Comparison of ENCODE assay signal across 14 cellular contexts in genomic region chr3:46986055-46986730, GRCh38. TPM values are rescaled to one million over a fixed set of nuclear protein-coding genes. Genes with fewer than 3 reads are reported as not detected.
A peak's percentile ranks its signal among the peaks of the same experiment; 100 is the strongest.
DNase-seq lines count a peak whose midpoint lies in the region; ATAC-seq and TF ChIP-seq lines count a peak whose summit lies in the region.
"Had no signal": no experiment of that assay in that cellular context is flagged by ENCODE, and none has a peak within 500 bp of the region (broad histone marks: within the 10 kb centered on the region; RNA-seq: fewer than 3 reads in every experiment).

No MANE protein-coding gene starts in this region.

- H3K27ac ChIP-seq in SU-DHL-6 (ENCODE audit: low read depth, low read length) (peak overlapping the region; percentile 14; the same call in 1 of the 2 replicates), spleen (peak overlapping the region in 7 of 8 donors; percentile 24 to 95 (median 85))

- H3K27ac Mint-ChIP-seq in activated CD4-positive, alpha-beta T cell treated with anti-CD3 and anti-CD28 coated beads for 36 hours: peak overlapping the region; percentile 95

- H3K9me3 Mint-ChIP-seq in activated CD4-positive, alpha-beta T cell treated with anti-CD3 and anti-CD28 coated beads for 36 hours (ENCODE audit: low read depth): no peaks in the 10 kb centered on the region

- H4K20me1 ChIP-seq in SU-DHL-6 (ENCODE audit: low read depth, low read length): no peaks in the 10 kb centered on the region

- TF ChIP-seq CTCF in SU-DHL-6 (IDR thresholded peaks at IDR 0.05; ENCODE audit: insufficient read depth, low read length, poor library complexity, severe bottlenecking): no peak
- TF ChIP-seq CTCF in spleen (IDR thresholded peaks at IDR 0.05 in 8 of 11, conservative IDR thresholded peaks at IDR 0.05 in 3 of 11): no peak

- no peak overlapping the region for H3K4me3 Mint-ChIP-seq in activated CD4-positive, alpha-beta T cell treated with anti-CD3 and anti-CD28 coated beads for 36 hours

- H3K36me3 Mint-ChIP-seq in activated CD4-positive, alpha-beta T cell treated with anti-CD3 and anti-CD28 coated beads for 36 hours (ENCODE audit: low read depth): peaks cover 11% of the 10 kb centered on the region

- POLR2A ChIA-PET in activated CD4-positive, alpha-beta T cell treated with anti-CD3 and anti-CD28 coated beads for 36 hours (lab: Charles Lee): no interaction called here

- no peaks in the 10 kb centered on the region for H3K9me2 ChIP-seq in SU-DHL-6 (replicated peaks; ENCODE audit: insufficient read depth, low read length)

- H3K27me3 ChIP-seq in SU-DHL-6 (ENCODE audit: low read length): no peaks in the 10 kb centered on the region
- no peaks in the 10 kb centered on the region for H3K27me3 ChIP-seq in spleen (replicated peaks in 1 of 7)

- H3K79me2 ChIP-seq in SU-DHL-6 (ENCODE audit: insufficient read depth, low read length): 0 out of 2 replicates have a peak, but pooled peaks cover 6% of the 10 kb centered on the region

- H3K4me3 ChIP-seq in SU-DHL-6 (ENCODE audit: insufficient read depth, low read length, poor library complexity, severe bottlenecking) (no peak overlapping the region), spleen (peak overlapping the region in 1 of 8 donors; percentile 66)

- ATAC-seq in activated CD4-positive, alpha-beta T cell treated with anti-CD3 and anti-CD28 coated beads for 36 hours: no peak
- ATAC-seq in esophagus mucosa: peak; percentile 64

- peaks cover 69% of the 10 kb centered on the region for H3K4me1 Mint-ChIP-seq in activated CD4-positive, alpha-beta T cell treated with anti-CD3 and anti-CD28 coated beads for 36 hours

- H3K9ac ChIP-seq in SU-DHL-6 (ENCODE audit: low read length): no peak overlapping the region; the same call in 1 of the 2 replicates

- no peak overlapping the region for H3K4me2 ChIP-seq in SU-DHL-6 (ENCODE audit: low read depth, low read length, poor library complexity, severe bottlenecking)

- H3K4me1 ChIP-seq in spleen: peaks cover 52 to 100% (median 93%) of the 10 kb centered on the region in 6 donors

- TF ChIP-seq POLR2A in spleen (IDR thresholded peaks at IDR 0.05): no peak

- CTCF ChIA-PET in activated CD4-positive, alpha-beta T cell treated with anti-CD3 and anti-CD28 coated beads for 36 hours (lab: Charles Lee): interaction anchor here (0.6 kb wide), 1 partner anchor 103 kb away, joined by 4 read pairs; no protein-coding TSS in a partner anchor

- H3K9me3 ChIP-seq in SU-DHL-6 (ENCODE audit: insufficient read depth, low read length) (no peaks in the 10 kb centered on the region), spleen (no peaks in the 10 kb centered on the region)

- no peak overlapping the region for H2AFZ ChIP-seq in SU-DHL-6 (ENCODE audit: low read depth, low read length, severe bottlenecking)

- no peaks in the 10 kb centered on the region for H3K36me3 ChIP-seq in SU-DHL-6 (ENCODE audit: low read length)
- peaks cover 0 to 26% (median 2%) of the 10 kb centered on the region in 6 donors for H3K36me3 ChIP-seq in spleen

- no peaks in the 10 kb centered on the region for H3F3A ChIP-seq in SU-DHL-6 (ENCODE audit: insufficient read depth)

- DNase-seq in activated CD4-positive, alpha-beta T cell treated with anti-CD3 and anti-CD28 coated beads for 36 hours: no peak
- no peak for DNase-seq in activated CD4-positive, alpha-beta T cell treated with anti-CD3 and anti-CD28 coated beads, Interleukin-2, amount 50 U/mL, for 4 hours
- DNase-seq in spleen (peak; percentile 36), CD1c-positive myeloid dendritic cell (ENCODE audit: extremely low spot score) (no peak), Ammon's horn (ENCODE audit: low spot score) (no peak), inferior parietal cortex (ENCODE audit: extremely low spot score) (no peak)
- DNase-seq: cerebellar nuclear complex; DMS153; nucleus accumbens; OCI-M1; stimulated activated CD4-positive, alpha-beta T cell treated with anti-CD3 and anti-CD28 coated beads, Interleukin-2, amount 100 ng/mL, for 24 hours; T-helper 9 cell had no signal

- 82 to 87% (median 84%) methylated on average over 4 of the region's 4 CpGs for WGBS in spleen, 5 donors

- no peaks in the 10 kb centered on the region for H3K27me3 Mint-ChIP-seq in activated CD4-positive, alpha-beta T cell treated with anti-CD3 and anti-CD28 coated beads for 36 hours

- intact Hi-C loops in activated CD4-positive, alpha-beta T cell treated with anti-CD3 and anti-CD28 coated beads for 36 hours (cut with DNase I, micrococcal nuclease): loop anchor here in 1 of 2 experiments (5.0 kb wide), 1 partner anchor 34 kb away; no protein-coding TSS in a partner anchor
- intact Hi-C loops in spleen (cut with DNase I; ENCODE audit: low total_unique reads): no loop called here

RNA-seq across cellular contexts. Expression of gene NBEAL2, which starts 6.7 kb away (rescaled TPM):
- 10 to 100 TPM; 83.4 to 84.9 TPM for total RNA-seq in activated CD4-positive, alpha-beta T cell treated with anti-CD3 and anti-CD28 coated beads for 36 hours
- total RNA-seq in esophagus mucosa (117 TPM), spleen (100 to 1,000 TPM; 101 to 271 (median 162) TPM)
- polyA plus RNA-seq in spleen: 100 to 1,000 TPM in 2 of 3 donors, 10 to 100 TPM in 1; 44.0 to 126 (median 119) TPM

RNA-seq across cellular contexts. Expression of gene CCDC12, which starts 9.6 kb away (rescaled TPM):
- total RNA-seq in activated CD4-positive, alpha-beta T cell treated with anti-CD3 and anti-CD28 coated beads for 36 hours: 10 to 100 TPM; 45.4 to 47.8 TPM
- total RNA-seq in esophagus mucosa (50.2 TPM), spleen (10 to 100 TPM; 36.5 to 71.4 (median 54.7) TPM)
- 100 to 1,000 TPM in 2 of 3 donors, 10 to 100 TPM in 1; 93.5 to 124 (median 105) TPM for polyA plus RNA-seq in spleen
